In the genomic region with DNA sequence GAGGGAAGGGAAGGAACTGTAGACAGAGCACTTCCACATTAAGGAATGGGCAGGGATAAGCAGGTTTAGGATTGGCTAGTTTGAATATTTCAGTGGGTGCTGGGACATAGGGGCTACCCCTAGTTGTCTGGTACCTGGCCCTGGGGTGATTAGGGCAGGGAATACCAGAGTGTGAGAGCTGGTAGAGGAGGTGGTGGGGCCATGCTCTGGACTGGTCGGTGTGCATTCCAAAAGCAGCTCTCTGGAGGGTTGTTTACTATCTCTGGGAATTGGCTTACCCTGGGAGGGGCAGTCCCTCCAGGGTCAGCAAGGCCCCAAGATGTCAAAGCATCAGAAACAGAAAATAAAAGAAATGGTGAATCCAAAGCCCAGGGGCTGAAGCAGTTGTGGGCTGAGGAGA, we compare ENCODE assay signal across 28 cellular contexts.
"Had no signal": no experiment of that assay in that cellular context is flagged by ENCODE, and none has a peak within 500 bp of the region (broad histone marks: within the 10 kb centered on the region; RNA-seq: fewer than 3 reads in every experiment).

No MANE protein-coding gene starts in this region.

- H3K36me3 Mint-ChIP-seq: activated CD4-positive, alpha-beta memory T cell treated with anti-CD3 and anti-CD28 coated beads for 36 hours; activated CD8-positive, alpha-beta memory T cell treated with anti-CD3 and anti-CD28 coated beads, Interleukin-2, amount 10 ng/mL, durations not matched to agents 7 days and 5 days had no signal

- H3K4me3 Mint-ChIP-seq: activated CD4-positive, alpha-beta memory T cell treated with anti-CD3 and anti-CD28 coated beads for 36 hours; activated CD4-positive, alpha-beta T cell treated with anti-CD3 and anti-CD28 coated beads for 36 hours; activated CD4-positive, alpha-beta T cell treated with anti-CD3 and anti-CD28 coated beads, Interleukin-2, amount 10 ng/mL, durations not matched to agents 24 days and 14 days; activated CD8-positive, alpha-beta memory T cell treated with anti-CD3 and anti-CD28 coated beads, Interleukin-2, amount 10 ng/mL, durations not matched to agents 7 days and 5 days; activated CD8-positive, alpha-beta T cell treated with anti-CD3 and anti-CD28 coated beads, Interleukin-2, amount 10 ng/mL, durations not matched to agents 7 days and 5 days; activated naive CD8-positive, alpha-beta T cell; central memory CD8-positive, alpha-beta T cell; effector memory CD8-positive, alpha-beta T cell had no signal

- DNase-seq: activated CD4-positive, alpha-beta memory T cell treated with anti-CD3 and anti-CD28 coated beads for 36 hours; activated CD4-positive, alpha-beta T cell treated with anti-CD3 and anti-CD28 coated beads for 36 hours; activated CD4-positive, alpha-beta T cell treated with anti-CD3 and anti-CD28 coated beads, Interleukin-2, amount 10 ng/mL, durations not matched to agents 24 days and 14 days; activated CD4-positive, CD25-positive, alpha-beta regulatory T cell; activated CD4-positive, CD25-positive, alpha-beta regulatory T cell treated with anti-CD3 and anti-CD28 coated beads, Interleukin-2, amount 50 U/mL, for 72 hours; activated CD8-positive, alpha-beta memory T cell treated with anti-CD3 and anti-CD28 coated beads, Interleukin-2, amount 10 ng/mL, durations not matched to agents 7 days and 5 days; activated CD8-positive, alpha-beta memory T cell treated with anti-CD3 and anti-CD28 coated beads, Interleukin-2, amount 50 U/mL, for 4 hours; activated CD8-positive, alpha-beta T cell treated with anti-CD3 and anti-CD28 coated beads, Interleukin-2, amount 10 ng/mL, durations not matched to agents 7 days and 5 days; activated gamma-delta T cell; activated naive CD4-positive, alpha-beta T cell; activated naive CD4-positive, alpha-beta T cell treated with anti-CD3 and anti-CD28 coated beads, Interleukin-2, amount 50 U/mL, for 16 hours; activated T-cell treated with anti-CD3 and anti-CD28 coated beads, Interleukin-2, amount 50 U/mL, for 1 hour; activated T-cell treated with anti-CD3 and anti-CD28 coated beads, Interleukin-2, amount 50 U/mL, for 48 hours; amniotic stem cell; anterior cingulate cortex; brain microvascular endothelial cell; cortex of kidney; dermis blood vessel endothelial cell; effector CD4-positive, alpha-beta T cell; effector memory CD8-positive, alpha-beta T cell; erythroblast; foreskin keratinocyte; gastrocnemius medialis; glutamatergic neuron; heart left ventricle; T-helper 2 cell had no signal

- H3K27ac Mint-ChIP-seq: activated CD4-positive, alpha-beta memory T cell treated with anti-CD3 and anti-CD28 coated beads for 36 hours; activated CD4-positive, alpha-beta T cell treated with anti-CD3 and anti-CD28 coated beads for 36 hours; activated CD4-positive, alpha-beta T cell treated with anti-CD3 and anti-CD28 coated beads, Interleukin-2, amount 10 ng/mL, durations not matched to agents 24 days and 14 days; activated CD8-positive, alpha-beta memory T cell treated with anti-CD3 and anti-CD28 coated beads, Interleukin-2, amount 10 ng/mL, durations not matched to agents 7 days and 5 days; activated CD8-positive, alpha-beta T cell treated with anti-CD3 and anti-CD28 coated beads, Interleukin-2, amount 10 ng/mL, durations not matched to agents 7 days and 5 days; activated naive CD8-positive, alpha-beta T cell; effector memory CD8-positive, alpha-beta T cell had no signal

- H3K9me3 Mint-ChIP-seq: activated CD4-positive, alpha-beta memory T cell treated with anti-CD3 and anti-CD28 coated beads for 36 hours; activated CD4-positive, alpha-beta T cell treated with anti-CD3 and anti-CD28 coated beads, Interleukin-2, amount 10 ng/mL, durations not matched to agents 24 days and 14 days; central memory CD8-positive, alpha-beta T cell; effector memory CD8-positive, alpha-beta T cell had no signal

- H3K4me1 Mint-ChIP-seq: central memory CD8-positive, alpha-beta T cell had no signal

- H3K27me3 Mint-ChIP-seq: activated CD4-positive, alpha-beta T cell treated with anti-CD3 and anti-CD28 coated beads for 36 hours; activated naive CD8-positive, alpha-beta T cell had no signal
